In genomic region chr22:30648825-30649224, GRCh38 we compare ENCODE assay signal across 14 cellular contexts. TPM values are rescaled to one million over a fixed set of nuclear protein-coding genes. Genes with fewer than 3 reads are reported as not detected.
A peak's percentile ranks its signal among the peaks of the same experiment; 100 is the strongest.
DNase-seq lines count a peak whose midpoint lies in the region; ATAC-seq and TF ChIP-seq lines count a peak whose summit lies in the region.
"Had no signal": no experiment of that assay in that cellular context is flagged by ENCODE, and none has a peak within 500 bp of the region (broad histone marks: within the 10 kb centered on the region; RNA-seq: fewer than 3 reads in every experiment).

No MANE protein-coding gene starts in this region.

- no peak for ATAC-seq in GM19328 (IDR thresholded peaks at IDR 0.05; ENCODE audit: unreplicated experiment)

- no peak overlapping the region; the same call in 1 of the 2 replicates for H3K9ac ChIP-seq in GM23248
- no peak overlapping the region for H3K9ac ChIP-seq in fibroblast of lung (ENCODE audit: insufficient read depth, low read length)

- H3K4me1 ChIP-seq in GM23248 (ENCODE audit: insufficient read depth): peaks cover 10% of the 10 kb centered on the region
- peaks cover 9% of the 10 kb centered on the region for H3K4me1 ChIP-seq in fibroblast of lung (ENCODE audit: control insufficient read depth, extremely low read depth, insufficient read depth, low read length)
- H3K4me1 ChIP-seq: SJCRH30 had no signal

- no peaks in the 10 kb centered on the region for H3K9me3 ChIP-seq in GM23248 (ENCODE audit: low read depth)
- no peaks in the 10 kb centered on the region for H3K9me3 ChIP-seq in fibroblast of lung (ENCODE audit: control insufficient read depth, insufficient read depth, low read depth, low read length)
- H3K9me3 ChIP-seq: adrenal gland, right atrium auricular region, SJCRH30 had no signal

- H3K36me3 ChIP-seq in GM23248 (ENCODE audit: low read depth): no peaks in the 10 kb centered on the region
- no peaks in the 10 kb centered on the region for H3K36me3 ChIP-seq in fibroblast of lung (ENCODE audit: control insufficient read depth, insufficient read depth, low read length)
- H3K36me3 ChIP-seq: adrenal gland, SJCRH30 had no signal

- H3K9me3 Mint-ChIP-seq in activated CD4-positive, alpha-beta memory T cell treated with anti-CD3 and anti-CD28 coated beads for 36 hours: no peaks in the 10 kb centered on the region
- H3K9me3 Mint-ChIP-seq: CD4-positive, CD25-positive, alpha-beta regulatory T cell; naive thymus-derived CD4-positive, alpha-beta T cell had no signal

- CTCF ChIA-PET in activated CD4-positive, alpha-beta memory T cell treated with anti-CD3 and anti-CD28 coated beads for 36 hours (lab: Charles Lee): interaction anchor here (1.2 to 4.5 kb wide), 7 partner anchors 11 to 107 kb away, joined by 3 to 44 read pairs (median 11); partner anchors contain the start of genes DUSP18 and SLC35E4

- DNase-seq in GM23248: no peak
- DNase-seq in activated CD4-positive, alpha-beta memory T cell treated with anti-CD3 and anti-CD28 coated beads for 36 hours: no peak
- DNase-seq in fibroblast of lung (ENCODE audit: low read depth in 2 of 2): no peak
- no peak for DNase-seq in RPMI8226
- no peak for DNase-seq in HK-2 (ENCODE audit: unreplicated experiment)
- DNase-seq: GF-D8, NCI-H146, NCI-H748 treated with DMSO at 0.1 percent for 48 hours had no signal

- in situ Hi-C loops in GM23248 (cut with MboI): no loop called here

- H3K79me2 ChIP-seq in GM23248 (ENCODE audit: insufficient read depth) (peaks cover 19% of the 10 kb centered on the region), fibroblast of lung (ENCODE audit: control insufficient read depth, insufficient read depth, low read length) (no peaks in the 10 kb centered on the region)

- peaks cover 3% of the 10 kb centered on the region for H3K36me3 Mint-ChIP-seq in activated CD4-positive, alpha-beta memory T cell treated with anti-CD3 and anti-CD28 coated beads for 36 hours

- no peak overlapping the region for H3K4me3 Mint-ChIP-seq in activated CD4-positive, alpha-beta memory T cell treated with anti-CD3 and anti-CD28 coated beads for 36 hours

- H3K27ac Mint-ChIP-seq in activated CD4-positive, alpha-beta memory T cell treated with anti-CD3 and anti-CD28 coated beads for 36 hours: peak overlapping the region; percentile 85

- intact Hi-C loops in activated CD4-positive, alpha-beta memory T cell treated with anti-CD3 and anti-CD28 coated beads for 36 hours (cut with micrococcal nuclease): loop anchor here (1.0 to 5.0 kb wide), 4 partner anchors 15 to 91 kb away; partner anchors contain the start of gene DUSP18

- H3K4me2 ChIP-seq in GM23248 (ENCODE audit: unreplicated experiment) (no peak overlapping the region), fibroblast of lung (ENCODE audit: extremely low read depth, insufficient read depth, low read length) (no peak overlapping the region)

- POLR2A ChIA-PET in activated CD4-positive, alpha-beta memory T cell treated with anti-CD3 and anti-CD28 coated beads for 36 hours (lab: Charles Lee): interaction anchor here (0.6 to 1.9 kb wide), 3 partner anchors 14 to 637 kb away, joined by 3 to 16 read pairs (median 3); partner anchors contain the start of gene SLC35E4

- H4K20me1 ChIP-seq in GM23248 (ENCODE audit: insufficient read depth) (no peaks in the 10 kb centered on the region), fibroblast of lung (ENCODE audit: control insufficient read depth, extremely low read depth, insufficient read depth, low read length) (no peaks in the 10 kb centered on the region)

- H3K4me3 ChIP-seq in GM23248 (no peak overlapping the region), fibroblast of lung (replicated peaks in 1 of 4; ENCODE audit: control extremely low read depth in 1 of 4, insufficient read depth in 1 of 4, low read depth in 3 of 4, low read length in 4 of 4) (no peak overlapping the region)
- H3K4me3 ChIP-seq: adrenal gland, right atrium auricular region, SJCRH30 had no signal

- H3K27me3 ChIP-seq in GM23248 (replicated peaks; ENCODE audit: insufficient read depth) (no peaks in the 10 kb centered on the region), fibroblast of lung (ENCODE audit: control insufficient read depth, insufficient read depth, low read length) (no peaks in the 10 kb centered on the region)
- H3K27me3 ChIP-seq: adrenal gland, right atrium auricular region, SJCRH30 had no signal

- no peaks in the 10 kb centered on the region for H3K9me2 ChIP-seq in GM23248 (ENCODE audit: insufficient read depth)

- no peak for TF ChIP-seq CTCF in fibroblast of lung (conservative IDR thresholded peaks at IDR 0.05 in 1 of 2, IDR thresholded peaks at IDR 0.05 in 1 of 2; ENCODE audit: low read depth in 1 of 2, low read length in 2 of 2)

- peaks cover 8% of the 10 kb centered on the region for H3F3A ChIP-seq in GM23248 (ENCODE audit: insufficient read depth)

- H2AFZ ChIP-seq in GM23248: no peak overlapping the region
- H2AFZ ChIP-seq in fibroblast of lung (ENCODE audit: low read length): no peak overlapping the region

- WGBS in GM23248 (ENCODE audit: low coverage in 1 of 2, low lambda C conversion rate in 2 of 2, missing lambda C conversion rate in 2 of 2), 2 experiments: 92 to 94% methylated on average over 3 of the region's 3 CpGs

- peak overlapping the region; percentile 46 for H3K27ac ChIP-seq in GM23248
- H3K27ac ChIP-seq in fibroblast of lung (ENCODE audit: insufficient read depth, low read length): peak overlapping the region; percentile 63
- H3K27ac ChIP-seq: adrenal gland, right atrium auricular region, SJCRH30 had no signal

- H3K27me3 Mint-ChIP-seq in activated CD4-positive, alpha-beta memory T cell treated with anti-CD3 and anti-CD28 coated beads for 36 hours: no peaks in the 10 kb centered on the region
- H3K27me3 Mint-ChIP-seq: CD4-positive, CD25-positive, alpha-beta regulatory T cell; naive thymus-derived CD4-positive, alpha-beta T cell had no signal

- peaks cover 37% of the 10 kb centered on the region for H3K4me1 Mint-ChIP-seq in activated CD4-positive, alpha-beta memory T cell treated with anti-CD3 and anti-CD28 coated beads for 36 hours (ENCODE audit: low read depth)

RNA-seq across cellular contexts. Expression of gene SLC35E4, which starts 13.2 kb away (rescaled TPM):
- 12.9 and 16.4 TPM in 2 replicates for total RNA-seq in GM23248 (2014; rRNA removed; shearing (Covaris generic))
- 8.5 and 9.1 TPM in 2 replicates for polyA plus RNA-seq in GM23248 (2016; fragmentation: Nextera tagmentation; extraction: Ambion mirVana)
- total RNA-seq in activated CD4-positive, alpha-beta memory T cell treated with anti-CD3 and anti-CD28 coated beads for 36 hours: 1 to 10 TPM; 5.2 to 5.9 TPM
- 5.4 and 10.1 TPM in 2 replicates for total RNA-seq in fibroblast of lung
- polyA plus RNA-seq in fibroblast of lung: 2.0 and 3.0 TPM in 2 replicates
- 3.3 and 6.5 TPM in 2 replicates for polyA plus RNA-seq in fibroblast of lung (2012)
- polyA minus RNA-seq in fibroblast of lung (ENCODE audit: low replicate concordance): 2.4 and 3.1 TPM in 2 replicates

RNA-seq across cellular contexts. Expression of gene DUSP18, which starts 18.9 kb away (rescaled TPM):
- 7.1 and 9.5 TPM in 2 replicates for total RNA-seq in GM23248 (2014; rRNA removed; shearing (Covaris generic))
- polyA plus RNA-seq in GM23248 (2016; fragmentation: Nextera tagmentation; extraction: Ambion mirVana) (12.4 and 12.7 TPM in 2 replicates), fibroblast of lung (10.8 and 14.9 TPM in 2 replicates)
- 10 to 100 TPM in 1 of 2 experiments, 1 to 10 TPM in 1; 9.2 to 10.6 TPM for total RNA-seq in activated CD4-positive, alpha-beta memory T cell treated with anti-CD3 and anti-CD28 coated beads for 36 hours
- total RNA-seq in fibroblast of lung: 4.9 and 7.4 TPM in 2 replicates
- 6.8 and 6.9 TPM in 2 replicates for polyA plus RNA-seq in fibroblast of lung (2012)
- 45.1 and 63.2 TPM in 2 replicates for polyA minus RNA-seq in fibroblast of lung (ENCODE audit: low replicate concordance)

RNA-seq across cellular contexts. Expression of gene TCN2, which starts 41.9 kb away (rescaled TPM):
- 5.3 and 8.1 TPM in 2 replicates for total RNA-seq in GM23248 (2014; rRNA removed; shearing (Covaris generic))
- polyA plus RNA-seq in GM23248 (2016; fragmentation: Nextera tagmentation; extraction: Ambion mirVana) (4.5 and 4.8 TPM in 2 replicates), fibroblast of lung (10.8 and 12.0 TPM in 2 replicates)
- under 1 TPM; 0.19 to 0.31 TPM for total RNA-seq in activated CD4-positive, alpha-beta memory T cell treated with anti-CD3 and anti-CD28 coated beads for 36 hours
- 6.9 and 7.1 TPM in 2 replicates for total RNA-seq in fibroblast of lung
- 9.4 and 9.6 TPM in 2 replicates for polyA plus RNA-seq in fibroblast of lung (2012)
- polyA minus RNA-seq in fibroblast of lung (ENCODE audit: low replicate concordance): 15.3 and 20.1 TPM in 2 replicates

RNA-seq across cellular contexts. Expression of gene OSBP2, which starts 45.8 kb away (rescaled TPM):
- 1.1 and 2.0 TPM in 2 replicates for total RNA-seq in GM23248 (2014; rRNA removed; shearing (Covaris generic))
- 0.65 and 1.3 TPM in 2 replicates for polyA plus RNA-seq in GM23248 (2016; fragmentation: Nextera tagmentation; extraction: Ambion mirVana)
- 1 to 10 TPM; 2.3 to 2.9 TPM for total RNA-seq in activated CD4-positive, alpha-beta memory T cell treated with anti-CD3 and anti-CD28 coated beads for 36 hours
- total RNA-seq in fibroblast of lung: 0.51 and 3.8 TPM in 2 replicates
- 0.40 and 2.6 TPM in 2 replicates for polyA plus RNA-seq in fibroblast of lung
- polyA plus RNA-seq in fibroblast of lung (2012): 0.58 and 2.8 TPM in 2 replicates
- 3.0 and 11.3 TPM in 2 replicates for polyA minus RNA-seq in fibroblast of lung (ENCODE audit: low replicate concordance)
- total RNA-seq: SJCRH30 had no signal

RNA-seq across cellular contexts. Expression of gene PES1, which starts 57.1 kb away (rescaled TPM):
- 63.2 and 83.7 TPM in 2 replicates for total RNA-seq in GM23248 (2014; rRNA removed; shearing (Covaris generic))
- polyA plus RNA-seq in GM23248 (2016; fragmentation: Nextera tagmentation; extraction: Ambion mirVana) (67.8 and 74.1 TPM in 2 replicates), fibroblast of lung (51.2 and 89.0 TPM in 2 replicates)
- total RNA-seq in activated CD4-positive, alpha-beta memory T cell treated with anti-CD3 and anti-CD28 coated beads for 36 hours: 10 to 100 TPM; 99.3 to 99.6 TPM
- 61.3 and 69.1 TPM in 2 replicates for total RNA-seq in fibroblast of lung
- polyA plus RNA-seq in fibroblast of lung (2012): 53.2 and 86.4 TPM in 2 replicates
- 196 and 246 TPM in 2 replicates for polyA minus RNA-seq in fibroblast of lung (ENCODE audit: low replicate concordance)
